In genomic region chr3:168249539-168250414, GRCh38 we compare ENCODE assay signal across 8 cellular contexts.
DNase-seq lines count a peak whose midpoint lies in the region; ATAC-seq, FAIRE-seq and TF ChIP-seq lines count a peak whose summit lies in the region.

No MANE protein-coding gene starts in this region.

- peak; percentile 65 for ATAC-seq in GM21786 (IDR thresholded peaks at IDR 0.05; ENCODE audit: unreplicated experiment)

- DNase-seq in activated CD8-positive, alpha-beta memory T cell treated with anti-CD3 and anti-CD28 coated beads for 24 hours = peak; percentile 58
- DNase-seq in activated CD8-positive, alpha-beta memory T cell treated with anti-CD3 and anti-CD28 coated beads, Interleukin-2, amount 50 U/mL, for 4 hours = no peak
- DNase-seq in HuH-7.5 (ENCODE audit: low spot score) = peak; percentile 37
- peak; percentile 15 to 72 (median 62) for DNase-seq in Peyer's patch
- DNase-seq in cardiac fibroblast (ENCODE audit: low read depth in 2 of 2) = peak; percentile 71 to 75
- DNase-seq in iris pigment epithelial cell (ENCODE audit: low read depth) = peak; percentile 59
- peak; percentile 56 for DNase-seq in small intestine

- H3K27ac ChIP-seq in Peyer's patch (peak overlapping the region in 1 of 4 donors; percentile 27), small intestine (ENCODE audit: low read depth in 1 of 2, low read length in 1 of 2) (no peak overlapping the region)

- no peaks in the 10 kb centered on the region for H3K9me3 ChIP-seq in Peyer's patch
- no peaks in the 10 kb centered on the region for H3K9me3 ChIP-seq in small intestine (ENCODE audit: control insufficient read depth, low read depth)

- peaks cover 0 to 18% (median 4%) of the 10 kb centered on the region in 4 donors for H3K4me1 ChIP-seq in Peyer's patch
- H3K4me1 ChIP-seq in small intestine (ENCODE audit: control insufficient read depth in 2 of 2, insufficient read depth in 1 of 2, low read depth in 1 of 2, low read length in 1 of 2) = no peaks in the 10 kb centered on the region

- no peaks in the 10 kb centered on the region for H3K36me3 ChIP-seq in Peyer's patch
- H3K36me3 ChIP-seq in small intestine (ENCODE audit: control insufficient read depth in 2 of 2, insufficient read depth in 2 of 2, low read length in 2 of 2) = no peaks in the 10 kb centered on the region

- no peak for FAIRE-seq in small intestine (lab: Jason Lieb, UNC)

- TF ChIP-seq POLR2A in Peyer's patch (IDR thresholded peaks at IDR 0.05) = no peak

- H3K27me3 ChIP-seq in Peyer's patch (no peaks in the 10 kb centered on the region), small intestine (ENCODE audit: control insufficient read depth in 2 of 2, insufficient read depth in 2 of 2, low read length in 2 of 2) (peaks cover 3 to 5% of the 10 kb centered on the region in 2 donors)

- peak overlapping the region; percentile 22 to 57 (median 38) for H3K4me3 ChIP-seq in Peyer's patch
- peak overlapping the region; percentile 49 to 56 for H3K4me3 ChIP-seq in cardiac fibroblast (replicated peaks in 1 of 2; ENCODE audit: low read depth in 2 of 2, low read length in 2 of 2)
- peak overlapping the region in 1 of 2 donors; percentile 26 for H3K4me3 ChIP-seq in small intestine (ENCODE audit: low read depth in 1 of 2, low read length in 2 of 2)

- TF ChIP-seq CTCF in Peyer's patch (IDR thresholded peaks at IDR 0.05) = peak in 3 of 6 experiments; percentile 6 to 23 (median 22)
- peak; percentile 26 for TF ChIP-seq CTCF in cardiac fibroblast (IDR thresholded peaks at IDR 0.05; ENCODE audit: low read depth, low read length)

- WGBS in small intestine, 3 donors = 1% methylated on average over 75 to 90 of the region's 90 CpGs
